Comparison of ENCODE assay signal across 22 cellular contexts in the genomic region with DNA sequence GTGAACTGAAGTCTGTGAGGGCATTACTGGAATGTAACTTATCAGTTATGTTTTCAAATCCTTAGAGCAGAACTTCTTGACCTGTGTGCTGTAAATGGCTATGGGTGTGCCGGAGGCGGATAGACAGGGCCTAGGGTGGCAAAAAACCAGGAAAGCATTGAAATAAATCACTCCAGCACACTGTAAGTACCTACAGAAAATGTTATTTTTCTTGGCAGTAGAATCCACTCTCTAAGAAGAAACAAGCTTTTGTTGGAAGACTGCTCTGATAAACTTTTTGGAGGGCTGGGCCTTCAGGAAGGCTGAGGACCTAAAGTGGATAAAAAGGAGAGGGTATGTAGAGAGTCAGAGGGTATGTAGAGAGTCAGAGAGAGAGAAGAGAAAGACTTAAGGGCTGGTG. TPM values are rescaled to one million over a fixed set of nuclear protein-coding genes. Genes with fewer than 3 reads are reported as not detected.
DNase-seq lines count a peak whose midpoint lies in the region; ATAC-seq and TF ChIP-seq lines count a peak whose summit lies in the region.
"Had no signal": no experiment of that assay in that cellular context is flagged by ENCODE, and none has a peak within 500 bp of the region (broad histone marks: within the 10 kb centered on the region; RNA-seq: fewer than 3 reads in every experiment).

No MANE protein-coding gene starts in this region.

- H3K23ac ChIP-seq in mesenchymal stem cell (ENCODE audit: low read length in 2 of 2) = no peak overlapping the region

- no peak overlapping the region for H3K14ac ChIP-seq in mesenchymal stem cell (ENCODE audit: low read length in 2 of 2)

- no peak overlapping the region for H2BK12ac ChIP-seq in mesenchymal stem cell (ENCODE audit: low read length in 2 of 2)

- no peak overlapping the region for H3K4me3 ChIP-seq in GM23338
- no peak overlapping the region for H3K4me3 ChIP-seq in astrocyte of the spinal cord (ENCODE audit: low read depth, low read length)
- no peak overlapping the region for H3K4me3 ChIP-seq in mesenchymal stem cell (ENCODE audit: insufficient read depth in 1 of 2, low read depth in 1 of 2, low read length in 2 of 2)
- H3K4me3 ChIP-seq: A549, MG63 had no signal

- H4K8ac ChIP-seq in mesenchymal stem cell (ENCODE audit: low read length) = no peak overlapping the region

- H2BK5ac ChIP-seq in mesenchymal stem cell (ENCODE audit: low read depth, low read length, poor library complexity, severe bottlenecking) = no peak overlapping the region

- H3K9me3 Mint-ChIP-seq in GM23338 = no peaks in the 10 kb centered on the region
- H3K9me3 Mint-ChIP-seq: IgD-negative memory B cell had no signal

- H3K27me3 Mint-ChIP-seq in GM23338 (ENCODE audit: insufficient read depth, low read depth, poor library complexity) = no peaks in the 10 kb centered on the region

- H3K9ac ChIP-seq in mesenchymal stem cell (ENCODE audit: low read length) = no peak overlapping the region
- H3K9ac ChIP-seq: SK-N-SH had no signal

- peaks cover 8% of the 10 kb centered on the region for H3K79me1 ChIP-seq in mesenchymal stem cell (replicated peaks; ENCODE audit: low read length, poor library complexity, severe bottlenecking)

- H3K27me3 ChIP-seq in GM23338 (ENCODE audit: insufficient read depth) = no peaks in the 10 kb centered on the region
- H3K27me3 ChIP-seq in mesenchymal stem cell (ENCODE audit: control insufficient read depth in 1 of 2, insufficient read depth in 1 of 2, low read length in 2 of 2) = no peaks in the 10 kb centered on the region
- H3K27me3 ChIP-seq: MG63 had no signal

- H2AFZ ChIP-seq in GM23338 = no peak overlapping the region
- no peak overlapping the region for H2AFZ ChIP-seq in mesenchymal stem cell (ENCODE audit: low read depth, low read length)

- H2AK5ac ChIP-seq in mesenchymal stem cell (ENCODE audit: low read length, severe bottlenecking) = peak overlapping the region; percentile 87

- H4K91ac ChIP-seq in mesenchymal stem cell (ENCODE audit: low read length) = no peak overlapping the region

- H3K4me1 Mint-ChIP-seq in GM23338 = no peaks in the 10 kb centered on the region; the same call in 1 of the 3 replicates
- H3K4me1 Mint-ChIP-seq: IgD-negative memory B cell had no signal

- peak overlapping the region; percentile 0; the same call in 1 of the 2 replicates for H3K27ac Mint-ChIP-seq in GM23338
- H3K27ac Mint-ChIP-seq: IgD-negative memory B cell had no signal

- H3K36me3 ChIP-seq in GM23338 (ENCODE audit: insufficient read depth) (no peaks in the 10 kb centered on the region), mesenchymal stem cell (ENCODE audit: control insufficient read depth in 1 of 2, insufficient read depth in 2 of 2, low read depth in 1 of 2, low read length in 2 of 2) (no peaks in the 10 kb centered on the region)
- H3K36me3 ChIP-seq: MG63 had no signal

- H3K36me3 Mint-ChIP-seq in GM23338 (ENCODE audit: low read depth) = no peaks in the 10 kb centered on the region
- H3K36me3 Mint-ChIP-seq: IgD-negative memory B cell had no signal

- no peak overlapping the region for H3K4me2 ChIP-seq in GM23338
- no peak overlapping the region for H3K4me2 ChIP-seq in mesenchymal stem cell (ENCODE audit: low read length, poor library complexity, severe bottlenecking)
- H3K4me2 ChIP-seq: A549, SK-N-SH had no signal

- no peak overlapping the region for H3K4ac ChIP-seq in mesenchymal stem cell (ENCODE audit: low read depth in 1 of 2, low read length in 2 of 2)

- peak overlapping the region; percentile 5 for H2BK120ac ChIP-seq in mesenchymal stem cell (ENCODE audit: low read depth, low read length)

- no peak for ATAC-seq in GM23338
- no peak for ATAC-seq in HG02642 (IDR thresholded peaks at IDR 0.05; ENCODE audit: poor library complexity, unreplicated experiment)
- no peak for ATAC-seq in omental fat pad (ENCODE audit: low FRiP score)
- ATAC-seq: A549 had no signal

- in situ Hi-C loops in astrocyte of the spinal cord (cut with HindIII; ENCODE audit: low sequenced_read_pairs) = no loop called here

- no peaks in the 10 kb centered on the region for H3K4me1 ChIP-seq in GM23338 (ENCODE audit: insufficient read depth)
- no peaks in the 10 kb centered on the region for H3K4me1 ChIP-seq in mesenchymal stem cell (ENCODE audit: control insufficient read depth, insufficient read depth, low read depth, low read length)
- H3K4me1 ChIP-seq: A549 had no signal

- no peaks in the 10 kb centered on the region for H3K9me3 ChIP-seq in mesenchymal stem cell (ENCODE audit: control insufficient read depth, low read length)
- H3K9me3 ChIP-seq: A549, MG63, SK-N-SH had no signal

- TF ChIP-seq CTCF in GM23338 (conservative IDR thresholded peaks at IDR 0.05; ENCODE audit: low read depth in 2 of 2) = no peak
- TF ChIP-seq CTCF in astrocyte of the spinal cord (IDR thresholded peaks at IDR 0.05; ENCODE audit: low read depth, low read length) = no peak
- TF ChIP-seq CTCF in omental fat pad (IDR thresholded peaks at IDR 0.05) = no peak

- no peaks in the 10 kb centered on the region for H3F3A ChIP-seq in GM23338 (replicated peaks; ENCODE audit: low read depth)

- H3K27ac ChIP-seq in GM23338 (ENCODE audit: low read depth) (no peak overlapping the region), mesenchymal stem cell (ENCODE audit: low read length, poor library complexity, severe bottlenecking) (no peak overlapping the region)
- H3K27ac ChIP-seq: A549 had no signal

- no peak overlapping the region for H2BK15ac ChIP-seq in mesenchymal stem cell (ENCODE audit: low read depth, poor library complexity, severe bottlenecking)

- no peak for DNase-seq in GM23338 (ENCODE audit: low spot score)
- DNase-seq in astrocyte of the spinal cord (ENCODE audit: low read depth, low spot score) = peak; percentile 35
- no peak for DNase-seq in mesenchymal stem cell
- DNase-seq in renal cortical epithelial cell (ENCODE audit: low read depth) = peak; percentile 6
- DNase-seq in activated effector memory CD4-positive, alpha-beta T cell treated with Interleukin-2 at 50 U/mL for 16 hours = no peak
- no peak for DNase-seq in NCI-H446 (lab: John Stamatoyannopoulos, UW)
- DNase-seq in omental fat pad (ENCODE audit: low spot score) = no peak
- DNase-seq: C1 segment of cervical spinal cord, DMS79, Karpas-422, NCI-H1092, NCI-H146, NCI-H2081 treated with DMSO at 0.1 percent for 48 hours, NCI-H510A treated with DMSO at 0.1 percent for 48 hours, NCI-H774, RPMI8226, SHP77 treated with DMSO at 0.1 percent for 48 hours, SK-N-SH had no signal

- WGBS in mesenchymal stem cell = no CpG with 5 or more reads among the region's 2 CpGs

- H3K18ac ChIP-seq in mesenchymal stem cell (ENCODE audit: low read depth in 1 of 2, low read length in 2 of 2) = peak overlapping the region in 1 of 2 experiments; percentile 12

- H4K20me1 ChIP-seq in GM23338 (replicated peaks; ENCODE audit: insufficient read depth) = no peaks in the 10 kb centered on the region

- no peaks in the 10 kb centered on the region for H3K79me2 ChIP-seq in GM23338 (replicated peaks; ENCODE audit: insufficient read depth)

- H3K9me2 ChIP-seq in GM23338 (ENCODE audit: insufficient read depth) = no peaks in the 10 kb centered on the region
- H3K9me2 ChIP-seq: SK-N-SH had no signal

- no peak overlapping the region for H3K4me3 Mint-ChIP-seq in GM23338

TF ChIP-seq in GM23338, 12 proteins besides CTCF, POLR2A, EP300 and RAD21 (continues in another document):
- TF ChIP-seq, protein P1, sequence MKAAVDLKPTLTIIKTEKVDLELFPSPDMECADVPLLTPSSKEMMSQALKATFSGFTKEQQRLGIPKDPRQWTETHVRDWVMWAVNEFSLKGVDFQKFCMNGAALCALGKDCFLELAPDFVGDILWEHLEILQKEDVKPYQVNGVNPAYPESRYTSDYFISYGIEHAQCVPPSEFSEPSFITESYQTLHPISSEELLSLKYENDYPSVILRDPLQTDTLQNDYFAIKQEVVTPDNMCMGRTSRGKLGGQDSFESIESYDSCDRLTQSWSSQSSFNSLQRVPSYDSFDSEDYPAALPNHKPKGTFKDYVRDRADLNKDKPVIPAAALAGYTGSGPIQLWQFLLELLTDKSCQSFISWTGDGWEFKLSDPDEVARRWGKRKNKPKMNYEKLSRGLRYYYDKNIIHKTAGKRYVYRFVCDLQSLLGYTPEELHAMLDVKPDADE (IDR thresholded peaks at IDR 0.05) = no peak
- TF ChIP-seq POLR2AphosphoS5 (IDR thresholded peaks at IDR 0.05; ENCODE audit: low read depth) (no peak), EZH2 (IDR thresholded peaks at IDR 0.05; ENCODE audit: low read depth, unreplicated experiment) (no peak)

RNA-seq across cellular contexts. Expression of gene CPE, which starts 14.9 kb away (rescaled TPM):
- 16.5 and 18.5 TPM in 2 replicates for total RNA-seq in GM23338 (2014; rRNA removed; shearing (Covaris generic))
- polyA plus RNA-seq in GM23338 (2016; fragmentation: Nextera tagmentation; extraction: Ambion mirVana) = 8.8 and 10.3 TPM in 2 replicates
- polyA plus RNA-seq in mesenchymal stem cell (2013, experiment 1 of 2) = 60.8 TPM
- polyA plus RNA-seq in mesenchymal stem cell (2013, experiment 2 of 2) = 63.6 TPM
- 6.9 and 32.8 TPM in 2 replicates for total RNA-seq in renal cortical epithelial cell
- total RNA-seq in omental fat pad = 100 to 1,000 TPM; 102 to 224 (median 135) TPM
- polyA plus RNA-seq: IgD-negative memory B cell had no signal

Comparison
In these comparisons a context has a peak if more than half of its experiments do, and no peak if none do; other contexts are left out.
1. DNase-seq: peak in astrocyte of the spinal cord (single experiment) and renal cortical epithelial cell (single experiment); none in GM23338 (single experiment), mesenchymal stem cell (single experiment), activated effector memory CD4-positive, alpha-beta T cell treated with Interleukin-2 at 50 U/mL for 16 hours (single experiment), NCI-H446 (0 of 2) and omental fat pad (single experiment).